In the genomic region with DNA sequence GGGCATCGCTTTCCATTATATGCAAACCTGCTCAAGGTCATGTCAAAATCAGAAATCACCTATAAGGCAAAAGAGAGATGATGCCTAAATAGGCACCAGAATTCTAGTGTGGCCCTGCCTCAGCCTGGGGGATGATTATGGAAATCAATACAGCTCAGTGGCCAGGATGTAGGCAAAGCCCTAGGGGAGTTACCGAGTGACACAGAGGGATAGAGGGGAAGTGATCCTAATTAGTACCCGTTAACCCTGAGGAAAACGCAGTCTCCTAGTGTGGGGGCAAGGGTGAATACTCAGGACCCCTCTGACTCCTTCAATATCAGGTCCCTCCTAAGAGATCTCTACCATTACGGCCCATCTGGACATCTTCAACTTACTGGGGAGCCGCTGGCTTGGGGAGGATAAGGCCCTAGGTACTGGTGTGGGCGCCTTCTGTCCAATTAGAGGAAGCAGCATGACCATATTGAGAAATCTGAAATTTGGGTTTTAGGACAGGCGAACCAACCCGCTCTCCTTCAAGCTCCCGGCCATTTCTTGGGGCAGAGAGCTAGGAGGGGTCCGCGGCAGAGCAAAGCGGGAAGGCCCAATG, we compare ENCODE assay signal across 8 cellular contexts. TPM values are rescaled to one million over a fixed set of nuclear protein-coding genes. Genes with fewer than 3 reads are reported as not detected.
DNase-seq lines count a peak whose midpoint lies in the region; ATAC-seq and TF ChIP-seq lines count a peak whose summit lies in the region.

No MANE protein-coding gene starts in this region.

- H3K4me1 ChIP-seq in OCI-LY7 (ENCODE audit: insufficient read depth, low read length, poor library complexity, severe bottlenecking): no peaks in the 10 kb centered on the region
- H3K4me1 ChIP-seq in endodermal cell (ENCODE audit: control insufficient read depth, insufficient read depth, low read length): peaks cover 3% of the 10 kb centered on the region

- peak overlapping the region; percentile 28; the same call in 1 of the 2 replicates for H3K4me2 ChIP-seq in OCI-LY7 (ENCODE audit: low read length)

- no peak for TF ChIP-seq CTCF in AG04449 (IDR thresholded peaks at IDR 0.05; ENCODE audit: insufficient read depth, low read length, missing control alignments)
- TF ChIP-seq CTCF in OCI-LY7 (conservative IDR thresholded peaks at IDR 0.05; ENCODE audit: low read length): no peak
- TF ChIP-seq CTCF in endodermal cell (conservative IDR thresholded peaks at IDR 0.05): no peak

- H3K9me3 ChIP-seq in OCI-LY7 (ENCODE audit: low read length) (no peaks in the 10 kb centered on the region), endodermal cell (ENCODE audit: control insufficient read depth, low read length) (no peaks in the 10 kb centered on the region)

- no peak overlapping the region for H2AFZ ChIP-seq in OCI-LY7 (ENCODE audit: low read length)

- H3K36me3 ChIP-seq in OCI-LY7 (ENCODE audit: insufficient read depth, low read length): no peaks in the 10 kb centered on the region
- H3K36me3 ChIP-seq in endodermal cell (ENCODE audit: control insufficient read depth, insufficient read depth, low read length): peaks cover 23% of the 10 kb centered on the region

- WGBS in endodermal cell (ENCODE audit: insufficient coverage in 1 of 2, insufficient read length in 1 of 2), 2 experiments: 19 to 24% methylated on average over 6 to 13 of the region's 13 CpGs

- intact Hi-C loops in OCI-LY7 (cut with micrococcal nuclease; ENCODE audit: unreplicated experiment): no loop called here

- H3K9me3 Mint-ChIP-seq in endodermal cell: no peaks in the 10 kb centered on the region
- H3K9me3 Mint-ChIP-seq in natural killer cell treated with Interleukin-12 subunit alpha and Interleukin-12 subunit beta and Interleukin-15 and Interleukin-18, amount 100 ng/mL, for 72 hours: no peaks in the 10 kb centered on the region

- H3K9me2 ChIP-seq in OCI-LY7 (ENCODE audit: insufficient read depth, low read length): no peaks in the 10 kb centered on the region

- H3K27ac ChIP-seq in OCI-LY7 (ENCODE audit: low read depth, low read length, poor library complexity, severe bottlenecking): no peak overlapping the region
- H3K27ac ChIP-seq in endodermal cell (ENCODE audit: low read depth, low read length): no peak overlapping the region

- H3K79me2 ChIP-seq in OCI-LY7 (ENCODE audit: insufficient read depth, low read depth, low read length): no peaks in the 10 kb centered on the region

- POLR2A ChIA-PET in AG04449 (lab: Yijun Ruan, JAX) (interaction anchor here (1.3 kb wide), 1 partner anchor 30 kb away, joined by 6 read pairs; the partner anchor contains the start of gene KLHL11), OCI-LY7 (lab: Charles Lee) (no interaction called here)

- BruUV-seq in OCI-LY7 (replicated peaks; lab: Mats Ljungman, UMichigan): no TSS peak

- H3K27me3 Mint-ChIP-seq in endodermal cell (ENCODE audit: insufficient read depth): peaks cover 13% of the 10 kb centered on the region
- H3K27me3 Mint-ChIP-seq in natural killer cell treated with Interleukin-12 subunit alpha and Interleukin-12 subunit beta and Interleukin-15 and Interleukin-18, amount 100 ng/mL, for 72 hours: peaks cover 0 to 2% of the 10 kb centered on the region in 2 donors

- no peak overlapping the region for H3K27ac Mint-ChIP-seq in endodermal cell
- H3K27ac Mint-ChIP-seq in natural killer cell treated with Interleukin-12 subunit alpha and Interleukin-12 subunit beta and Interleukin-15 and Interleukin-18, amount 100 ng/mL, for 72 hours: peak overlapping the region in 1 of 2 donors; percentile 19

- peak overlapping the region; percentile 76 for H3K4me3 Mint-ChIP-seq in endodermal cell
- peak overlapping the region; percentile 78 for H3K4me3 Mint-ChIP-seq in natural killer cell treated with Interleukin-12 subunit alpha and Interleukin-12 subunit beta and Interleukin-15 and Interleukin-18, amount 100 ng/mL, for 72 hours

- no peaks in the 10 kb centered on the region for H4K20me1 ChIP-seq in OCI-LY7 (ENCODE audit: insufficient read depth, low read length)

- no peaks in the 10 kb centered on the region for H3K27me3 ChIP-seq in endodermal cell (ENCODE audit: control insufficient read depth, insufficient read depth, low read length, poor library complexity, severe bottlenecking)

- peaks cover 6% of the 10 kb centered on the region for H3K4me1 Mint-ChIP-seq in endodermal cell
- H3K4me1 Mint-ChIP-seq in natural killer cell treated with Interleukin-12 subunit alpha and Interleukin-12 subunit beta and Interleukin-15 and Interleukin-18, amount 100 ng/mL, for 72 hours (ENCODE audit: low read depth in 2 of 2): peaks cover 7% of the 10 kb centered on the region in 2 donors

- CTCF ChIA-PET in AG04449 (lab: Yijun Ruan, JAX): interaction anchor here (0.6 to 1.2 kb wide), 4 partner anchors 12 to 98 kb away, joined by 3 to 4 read pairs (median 3); no protein-coding TSS in a partner anchor
- CTCF ChIA-PET in OCI-LY7 (lab: Charles Lee; ENCODE audit: unreplicated experiment): no interaction called here

- ATAC-seq in GM19324 (IDR thresholded peaks at IDR 0.05; ENCODE audit: low FRiP score, unreplicated experiment): peak; percentile 25
- peak; percentile 17 to 49 for ATAC-seq in natural killer cell treated with Interleukin-12 subunit alpha and Interleukin-12 subunit beta and Interleukin-15 and Interleukin-18, amount 100 ng/mL, for 72 hours
- no peak for ATAC-seq in HG03159 (IDR thresholded peaks at IDR 0.05; ENCODE audit: unreplicated experiment)

- DNase-seq in AG04449 (ENCODE audit: low read depth, low spot score) (no peak), OCI-LY7 (ENCODE audit: low spot score) (no peak), endodermal cell (no peak), SHP77 (lab: John Stamatoyannopoulos, UW) (no peak), inferior parietal cortex (ENCODE audit: extremely low spot score) (no peak)
- no peak for DNase-seq in natural killer cell treated with Interleukin-12 subunit alpha and Interleukin-12 subunit beta and Interleukin-15 and Interleukin-18, amount 100 ng/mL, for 72 hours (ENCODE audit: low spot score)

- H3K36me3 Mint-ChIP-seq in endodermal cell (ENCODE audit: low read depth): peaks cover 27% of the 10 kb centered on the region
- no peaks in the 10 kb centered on the region for H3K36me3 Mint-ChIP-seq in natural killer cell treated with Interleukin-12 subunit alpha and Interleukin-12 subunit beta and Interleukin-15 and Interleukin-18, amount 100 ng/mL, for 72 hours

- H3K4me3 ChIP-seq in AG04449 (ENCODE audit: low read depth, low read length) (peak overlapping the region; percentile 80), OCI-LY7 (ENCODE audit: low read depth, low read length, poor library complexity, severe bottlenecking) (no peak overlapping the region), endodermal cell (ENCODE audit: low read length) (peak overlapping the region; percentile 87)

- peak overlapping the region; percentile 51 for H3K9ac ChIP-seq in endodermal cell (ENCODE audit: extremely low read depth, low read length, poor library complexity, severe bottlenecking)

RNA-seq across cellular contexts. Expression of gene NT5C3B, which starts 0.7 kb away (rescaled TPM):
- total RNA-seq in OCI-LY7 (2014; rRNA removed; shearing (Covaris generic)): 0.16 TPM in 1 of 2 replicates, not detected in the other
- total RNA-seq in OCI-LY7 (2022) (10.0 and 12.1 TPM in 2 replicates), endodermal cell (10 to 100 TPM; 65.2 to 79.5 TPM)
- 77.9 TPM for polyA plus RNA-seq in endodermal cell (2013, experiment 1 of 2)
- 72.6 TPM for polyA plus RNA-seq in endodermal cell (2013, experiment 2 of 2)
- total RNA-seq in natural killer cell treated with Interleukin-12 subunit alpha and Interleukin-12 subunit beta and Interleukin-15 and Interleukin-18, amount 100 ng/mL, for 72 hours: 10 to 100 TPM; 18.8 to 49.4 TPM

RNA-seq across cellular contexts. Expression of gene KLHL10, which starts 2.3 kb away (rescaled TPM):
- not detected in 2 replicates for total RNA-seq in OCI-LY7 (2014; rRNA removed; shearing (Covaris generic))
- not detected in 2 replicates for total RNA-seq in OCI-LY7 (2022)
- under 1 TPM in 1 of 2 donors, not detected in 1; 0.15 TPM for total RNA-seq in endodermal cell
- not detected for polyA plus RNA-seq in endodermal cell (2013, experiment 1 of 2)
- not detected for polyA plus RNA-seq in endodermal cell (2013, experiment 2 of 2)
- total RNA-seq in natural killer cell treated with Interleukin-12 subunit alpha and Interleukin-12 subunit beta and Interleukin-15 and Interleukin-18, amount 100 ng/mL, for 72 hours: not detected

RNA-seq across cellular contexts. Expression of gene FKBP10, which starts 22.5 kb away (rescaled TPM):
- total RNA-seq in OCI-LY7 (2014; rRNA removed; shearing (Covaris generic)): 1.5 TPM in 1 of 2 replicates, not detected in the other
- 7.3 and 7.8 TPM in 2 replicates for total RNA-seq in OCI-LY7 (2022)
- total RNA-seq in endodermal cell: 100 to 1,000 TPM; 179 to 291 TPM
- polyA plus RNA-seq in endodermal cell (2013, experiment 1 of 2): 230 TPM
- 211 TPM for polyA plus RNA-seq in endodermal cell (2013, experiment 2 of 2)
- total RNA-seq in natural killer cell treated with Interleukin-12 subunit alpha and Interleukin-12 subunit beta and Interleukin-15 and Interleukin-18, amount 100 ng/mL, for 72 hours: under 1 TPM; 0.64 to 0.74 TPM

RNA-seq across cellular contexts. Expression of gene P3H4, which starts 23.6 kb away (rescaled TPM):
- 0.08 TPM in 1 of 2 replicates, not detected in the other for total RNA-seq in OCI-LY7 (2014; rRNA removed; shearing (Covaris generic))
- 2.2 and 2.6 TPM in 2 replicates for total RNA-seq in OCI-LY7 (2022)
- total RNA-seq in endodermal cell: 10 to 100 TPM; 23.9 to 40.6 TPM
- 32.2 TPM for polyA plus RNA-seq in endodermal cell (2013, experiment 1 of 2)
- polyA plus RNA-seq in endodermal cell (2013, experiment 2 of 2): 34.7 TPM
- 1 to 10 TPM; 1.8 to 5.2 TPM for total RNA-seq in natural killer cell treated with Interleukin-12 subunit alpha and Interleukin-12 subunit beta and Interleukin-15 and Interleukin-18, amount 100 ng/mL, for 72 hours

RNA-seq across cellular contexts. Expression of gene KLHL11, which starts 29.9 kb away (rescaled TPM):
- 29.9 and 35.4 TPM in 2 replicates for total RNA-seq in OCI-LY7 (2014; rRNA removed; shearing (Covaris generic))
- total RNA-seq in OCI-LY7 (2022) (20.5 and 20.9 TPM in 2 replicates), endodermal cell (10 to 100 TPM; 13.3 to 15.9 TPM)
- 6.6 TPM for polyA plus RNA-seq in endodermal cell (2013, experiment 1 of 2)
- 6.3 TPM for polyA plus RNA-seq in endodermal cell (2013, experiment 2 of 2)
- 10 to 100 TPM; 14.9 to 15.7 TPM for total RNA-seq in natural killer cell treated with Interleukin-12 subunit alpha and Interleukin-12 subunit beta and Interleukin-15 and Interleukin-18, amount 100 ng/mL, for 72 hours

Comparison
In these comparisons a context has a peak if more than half of its experiments do, and no peak if none do; other contexts are left out.
1. RNA of gene FKBP10, which starts 22.5 kb away (total RNA-seq): 179 to 291 TPM in endodermal cell; 1.5 to 7.8 TPM in OCI-LY7 and 0.64 to 0.74 TPM in natural killer cell treated with Interleukin-12 subunit alpha and Interleukin-12 subunit beta and Interleukin-15 and Interleukin-18, amount 100 ng/mL, for 72 hours; every median in the first group is over 10 times any median in the second.